8 cellular contexts compared by ENCODE assay signal in genomic region chr16:49854227-49855203, GRCh38. TPM values are rescaled to one million over a fixed set of nuclear protein-coding genes. Genes with fewer than 3 reads are reported as not detected.
A peak's percentile ranks its signal among the peaks of the same experiment; 100 is the strongest.
DNase-seq lines count a peak whose midpoint lies in the region; ATAC-seq and TF ChIP-seq lines count a peak whose summit lies in the region.

No MANE protein-coding gene starts in this region.

- H3K4me3 ChIP-seq in BE2C (ENCODE audit: low read depth, low read length) (peak overlapping the region; percentile 77), Panc1 (ENCODE audit: low read depth in 2 of 2, low read length in 2 of 2) (peak overlapping the region in 1 of 2 experiments; percentile 41; a peak in 2 of 4 replicates), esophagus muscularis mucosa (peak overlapping the region; percentile 84 to 96 (median 87))

- TF ChIP-seq CTCF in BE2C (IDR thresholded peaks at IDR 0.05; ENCODE audit: low read depth, low read length) (no peak), Panc1 (IDR thresholded peaks at IDR 0.05) (no peak), esophagus muscularis mucosa (IDR thresholded peaks at IDR 0.05) (peak in 1 of 3 experiments; percentile 8), neural crest cell (conservative IDR thresholded peaks at IDR 0.05) (no peak)

- H3K27me3 ChIP-seq in BE2C (no peaks in the 10 kb centered on the region), Panc1 (ENCODE audit: control insufficient read depth, insufficient read depth, low read length) (peaks cover 6% of the 10 kb centered on the region), esophagus muscularis mucosa (peaks cover 0 to 5% (median 0%) of the 10 kb centered on the region in 4 donors)

- H3K27ac Mint-ChIP-seq in neural crest cell (ENCODE audit: unreplicated experiment), result peak overlapping the region; percentile 98

- no peaks in the 10 kb centered on the region for H3K9me3 ChIP-seq in BE2C
- H3K9me3 ChIP-seq in Panc1 (ENCODE audit: control insufficient read depth, insufficient read depth, low read depth, low read length), result no peaks in the 10 kb centered on the region
- no peaks in the 10 kb centered on the region for H3K9me3 ChIP-seq in esophagus muscularis mucosa

- peaks cover 37% of the 10 kb centered on the region for H3K27me3 Mint-ChIP-seq in neural crest cell (ENCODE audit: low read depth)

- peaks cover 29% of the 10 kb centered on the region for H3K4me1 ChIP-seq in BE2C
- no peaks in the 10 kb centered on the region for H3K4me1 ChIP-seq in Panc1 (ENCODE audit: control insufficient read depth, insufficient read depth, low read length)
- peaks cover 31 to 72% (median 68%) of the 10 kb centered on the region in 4 donors for H3K4me1 ChIP-seq in esophagus muscularis mucosa

- peaks cover 58% of the 10 kb centered on the region for H3K4me1 Mint-ChIP-seq in neural crest cell

- 13% methylated on average over 33 of the region's 76 CpGs for WGBS in esophagus muscularis mucosa

- POLR2A ChIA-PET in Panc1 (lab: Charles Lee), result no interaction called here

- H3K4me3 Mint-ChIP-seq in neural crest cell, result peak overlapping the region; percentile 97

- intact Hi-C loops in Panc1 (cut with micrococcal nuclease; ENCODE audit: unreplicated experiment) (no loop called here), esophagus muscularis mucosa (cut with DNase I) (loop anchor here (5.0 kb wide), 4 partner anchors 102 to 362 kb away; no protein-coding TSS in a partner anchor)

- no TSS peak for BruUV-seq in Panc1 (replicated peaks; lab: Mats Ljungman, UMichigan)

- H3K36me3 Mint-ChIP-seq in neural crest cell (ENCODE audit: low read depth), result peaks cover 3% of the 10 kb centered on the region

- in situ Hi-C loops in Panc1 (cut with HindIII; ENCODE audit: low pct_unique_long_range_greater_than_20kb, low sequenced_read_pairs), result no loop called here

- no peaks in the 10 kb centered on the region for H3K9me3 Mint-ChIP-seq in neural crest cell

- DNase-seq in BE2C (peak; percentile 75), Panc1 (ENCODE audit: low read depth, low spot score) (no peak), esophagus muscularis mucosa (ENCODE audit: extremely low spot score) (no peak), neural crest cell (ENCODE audit: low read depth, low spot score) (peak; percentile 52), NCI-H226 (no peak), NCI-H2107 (lab: John Stamatoyannopoulos, UW) (no peak)

- ATAC-seq in GM21423 (IDR thresholded peaks at IDR 0.05; ENCODE audit: unreplicated experiment) (peak; percentile 2), Panc1 (peak; percentile 27; the same call in 1 of the 2 replicates), HG03460 (IDR thresholded peaks at IDR 0.05; ENCODE audit: unreplicated experiment) (no peak)

- H3K36me3 ChIP-seq in BE2C, result no peaks in the 10 kb centered on the region
- no peaks in the 10 kb centered on the region for H3K36me3 ChIP-seq in Panc1 (ENCODE audit: control insufficient read depth, insufficient read depth, low read length)
- H3K36me3 ChIP-seq in esophagus muscularis mucosa, result no peaks in the 10 kb centered on the region

- no peak for TF ChIP-seq EP300 in esophagus muscularis mucosa (IDR thresholded peaks at IDR 0.05)

- TF ChIP-seq POLR2A in esophagus muscularis mucosa (IDR thresholded peaks at IDR 0.05; ENCODE audit: low read depth), result no peak

- CTCF ChIA-PET in Panc1 (lab: Charles Lee), result no interaction called here

- no peak overlapping the region for H3K27ac ChIP-seq in Panc1 (ENCODE audit: low read length)
- peak overlapping the region; percentile 94 to 97 (median 96) for H3K27ac ChIP-seq in esophagus muscularis mucosa (replicated peaks in 1 of 4)

RNA-seq across cellular contexts. Expression of gene ZNF423, which starts 1.4 kb away (rescaled TPM):
- 8.5 TPM for polyA plus RNA-seq in BE2C (2012; ENCODE audit: insufficient read depth, insufficient read length, low read depth)
- total RNA-seq in Panc1 (2021; ENCODE audit: unreplicated experiment) (0.49 TPM), esophagus muscularis mucosa (10 to 100 TPM in 2 of 4 donors, 1 to 10 TPM in 2; 8.7 to 22.5 (median 10.3) TPM), neural crest cell (55.0 and 55.4 TPM in 2 replicates)
- 0.10 TPM for polyA plus RNA-seq in Panc1 (2012; ENCODE audit: insufficient read length)

Comparison
In these comparisons a context has a peak if more than half of its experiments do, and no peak if none do; other contexts are left out.
1. DNase-seq: peak in BE2C (single experiment) and neural crest cell (single experiment); none in Panc1 (single experiment), esophagus muscularis mucosa (single experiment), NCI-H226 (single experiment) and NCI-H2107 (single experiment).